9 cellular contexts compared by ENCODE assay signal in the genomic region with DNA sequence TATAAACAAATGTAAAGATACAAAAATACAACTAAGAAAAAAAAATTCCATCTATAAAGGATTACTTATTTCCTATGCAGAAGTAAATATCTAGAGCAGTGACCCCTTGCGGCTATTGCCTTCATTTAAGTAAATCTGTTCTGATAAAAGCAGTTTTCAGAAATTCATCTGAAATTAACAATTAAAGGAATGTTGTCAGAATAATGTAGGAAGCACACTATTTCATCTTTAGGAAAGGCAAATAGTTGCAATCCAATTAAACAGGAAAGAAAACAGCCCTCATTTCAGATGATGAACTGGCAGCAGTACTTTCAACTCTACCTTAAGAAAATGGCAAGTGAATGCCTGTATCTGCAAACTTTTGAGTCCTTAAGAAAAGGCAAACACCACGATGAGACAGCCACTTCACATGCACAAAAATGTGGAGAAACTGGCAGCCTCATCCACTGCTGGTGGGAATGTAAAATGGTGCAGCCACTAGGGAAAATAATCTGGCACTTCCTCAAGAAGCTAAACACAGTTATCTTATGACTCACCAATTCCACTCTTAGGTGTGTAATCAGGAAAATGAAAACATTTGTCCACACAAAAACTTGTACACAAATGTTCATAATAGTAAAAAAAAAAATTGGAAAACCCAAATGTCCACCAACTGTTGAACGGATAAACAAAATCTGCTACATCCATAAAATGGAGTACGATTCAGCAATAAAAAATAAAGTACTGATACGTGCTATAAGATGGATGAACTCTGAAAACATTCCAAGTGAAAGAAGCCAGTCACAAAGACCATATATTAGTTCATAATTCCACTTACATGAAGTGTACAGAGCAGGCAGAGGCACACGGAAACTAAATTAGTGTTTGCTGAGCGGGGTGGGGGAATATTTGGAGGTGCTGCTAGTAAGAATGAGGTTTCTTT. TPM values are rescaled to one million over a fixed set of nuclear protein-coding genes. Genes with fewer than 3 reads are reported as not detected.
DNase-seq lines count a peak whose midpoint lies in the region; FAIRE-seq and TF ChIP-seq lines count a peak whose summit lies in the region.
"Had no signal": no experiment of that assay in that cellular context is flagged by ENCODE, and none has a peak within 500 bp of the region (broad histone marks: within the 10 kb centered on the region; RNA-seq: fewer than 3 reads in every experiment).

No MANE protein-coding gene starts in this region.

- POLR2A ChIA-PET in A673 (lab: Charles Lee; ENCODE audit: low non-redundant PET) (no interaction called here), GM10248 (lab: Yijun Ruan, JAX) (interaction anchor here (0.6 to 2.3 kb wide), 2 partner anchors 358 to 469 kb away, joined by 5 to 9 read pairs; a partner anchor contains a TSS)

- no peaks in the 10 kb centered on the region for H3K9me3 ChIP-seq in A673 (ENCODE audit: low read depth, low read length, poor library complexity, severe bottlenecking)

- DNase-seq in A673 (ENCODE audit: low spot score) (no peak), GM10248 (ENCODE audit: extremely low spot score) (no peak), RKO (ENCODE audit: low spot score) (peak; percentile 86), fibroblast of mammary gland (ENCODE audit: low read depth) (peak; percentile 95), progenitor cell of endocrine pancreas (ENCODE audit: low spot score, unreplicated experiment) (no peak), urothelium cell line (ENCODE audit: low spot score) (no peak), NCI-H1048 (lab: John Stamatoyannopoulos, UW) (no peak)
- DNase-seq in activated effector memory CD4-positive, alpha-beta T cell treated with anti-CD3 and anti-CD28 coated beads, Interleukin-2, amount 50 U/mL, for 16 hours = no peak

- H3K27me3 Mint-ChIP-seq in progenitor cell of endocrine pancreas = no peaks in the 10 kb centered on the region
- H3K27me3 Mint-ChIP-seq: IgD-negative memory B cell had no signal

- BruUV-seq in A673 (replicated peaks; lab: Mats Ljungman, UMichigan) = no TSS peak

- no peaks in the 10 kb centered on the region for H3K4me1 ChIP-seq in A673 (ENCODE audit: insufficient read depth, low read length, poor library complexity, severe bottlenecking)

- H3K27me3 ChIP-seq in A673 (replicated peaks; ENCODE audit: insufficient read depth, low read depth, low read length, poor library complexity) = no peaks in the 10 kb centered on the region

- H3K4me3 Mint-ChIP-seq in progenitor cell of endocrine pancreas (ENCODE audit: low read depth) = no peak overlapping the region

- H3K4me1 Mint-ChIP-seq in progenitor cell of endocrine pancreas (ENCODE audit: low read depth) = peaks cover 37% of the 10 kb centered on the region

- H3K4me3 ChIP-seq in A673 (ENCODE audit: low read depth, low read length, poor library complexity, severe bottlenecking) (peak overlapping the region; percentile 76), fibroblast of mammary gland (ENCODE audit: control insufficient read depth, low read depth, low read length) (peak overlapping the region; percentile 82)

- H3K27ac Mint-ChIP-seq in progenitor cell of endocrine pancreas = no peak overlapping the region

- no peaks in the 10 kb centered on the region for H3K9me3 Mint-ChIP-seq in progenitor cell of endocrine pancreas (ENCODE audit: low read depth)
- H3K9me3 Mint-ChIP-seq: IgD-negative memory B cell had no signal

- peaks cover 18% of the 10 kb centered on the region for H3K36me3 Mint-ChIP-seq in progenitor cell of endocrine pancreas (ENCODE audit: insufficient read depth)

- no peak overlapping the region for H3K27ac ChIP-seq in A673 (ENCODE audit: low read depth, low read length, poor library complexity, severe bottlenecking)

- CTCF ChIA-PET in A673 (lab: Charles Lee) = no interaction called here
- CTCF ChIA-PET in GM10248 (lab: Yijun Ruan, JAX) = interaction anchor here (1.2 to 1.9 kb wide), 5 partner anchors 8 to 136 kb away, joined by 3 to 6 read pairs (median 4); a partner anchor contains a TSS

- intact Hi-C loops in A673 (cut with micrococcal nuclease; ENCODE audit: unreplicated experiment) = loop anchor here (5.0 kb wide), 1 partner anchor 436 kb away; no protein-coding TSS in a partner anchor

- TF ChIP-seq CTCF in A673 (conservative IDR thresholded peaks at IDR 0.05; ENCODE audit: low read depth, low read length) (peak; percentile 59), GM10248 (IDR thresholded peaks at IDR 0.05; ENCODE audit: control extremely low read depth, extremely low read depth, low read depth, missing control alignments) (peak; percentile 41), fibroblast of mammary gland (conservative IDR thresholded peaks at IDR 0.05; ENCODE audit: control insufficient read depth, insufficient read depth, low read depth, low read length) (peak; percentile 36), progenitor cell of endocrine pancreas (IDR thresholded peaks at IDR 0.05; ENCODE audit: unreplicated experiment) (peak; percentile 53)

- H3K36me3 ChIP-seq in A673 (ENCODE audit: insufficient read depth, low read length, poor library complexity, severe bottlenecking) = peaks cover 14% of the 10 kb centered on the region

- no peak for FAIRE-seq in urothelium cell line (lab: Jason Lieb, UNC)

RNA-seq across cellular contexts. Expression of a gene that starts 2.0 kb away (rescaled TPM):
- total RNA-seq in A673 (2021) (3.8 and 4.2 TPM in 2 replicates), progenitor cell of endocrine pancreas (10.5 and 14.0 TPM in 2 replicates)

RNA-seq across cellular contexts. Expression of a gene that starts 7.6 kb away (rescaled TPM):
- total RNA-seq in A673 (2021) = 96.9 and 98.2 TPM in 2 replicates
- total RNA-seq in progenitor cell of endocrine pancreas = 233 and 250 TPM in 2 replicates

Comparison
In these comparisons a context has a peak if more than half of its experiments do, and no peak if none do; other contexts are left out.
1. DNase-seq: peak in RKO (single experiment) and fibroblast of mammary gland (single experiment); none in A673 (single experiment), GM10248 (single experiment), progenitor cell of endocrine pancreas (single experiment), urothelium cell line (single experiment), NCI-H1048 (single experiment) and activated effector memory CD4-positive, alpha-beta T cell treated with anti-CD3 and anti-CD28 coated beads, Interleukin-2, amount 50 U/mL, for 16 hours (single experiment).
2. Peak in every context shown above with its lines, with median percentiles within 50 percentile points of each other: CTCF ChIP-seq.